In the genomic region with DNA sequence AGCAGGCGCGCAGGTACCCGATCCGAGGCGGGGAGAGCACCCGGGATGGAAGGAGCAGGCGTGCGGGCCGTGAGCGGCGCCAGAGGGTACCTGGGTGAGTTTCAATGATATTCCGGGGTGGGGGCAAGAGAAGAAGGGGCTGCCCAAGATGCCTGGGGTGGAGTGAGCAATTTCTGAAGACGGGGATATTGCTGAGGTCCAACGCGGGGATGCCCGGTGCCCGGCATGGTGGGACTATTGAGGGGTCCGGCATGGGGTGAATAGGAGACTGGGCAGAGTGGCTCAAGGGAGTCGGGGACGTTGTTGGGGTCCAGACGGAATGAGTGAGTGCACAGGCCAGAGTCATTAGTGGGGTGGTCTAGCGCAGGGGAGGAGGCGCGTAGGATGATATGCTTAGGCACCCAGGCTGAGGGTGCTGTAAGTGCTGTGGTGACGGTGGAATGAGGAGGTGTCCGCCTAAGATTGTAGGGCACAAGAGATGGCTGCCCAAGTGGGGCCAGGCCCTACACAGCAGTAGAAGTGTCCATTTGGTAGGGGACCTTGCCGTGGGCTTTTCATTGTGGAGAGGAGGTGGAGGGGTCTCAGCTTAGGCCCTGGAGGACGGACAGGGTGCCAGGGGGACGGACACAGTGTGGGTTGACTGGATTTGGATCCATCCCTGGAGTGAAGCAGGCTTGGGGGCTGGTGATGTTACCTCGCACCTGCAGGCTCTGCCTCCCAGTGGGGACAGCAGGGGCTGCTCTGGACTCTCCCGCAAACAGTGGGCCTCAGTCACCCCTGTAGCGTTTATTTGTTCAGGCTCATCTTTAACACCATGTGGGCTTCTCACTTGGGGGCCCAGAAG, we compare ENCODE assay signal across 8 cellular contexts. TPM values are rescaled to one million over a fixed set of nuclear protein-coding genes. Genes with fewer than 3 reads are reported as not detected.
DNase-seq lines count a peak whose midpoint lies in the region; ATAC-seq and TF ChIP-seq lines count a peak whose summit lies in the region.

No MANE protein-coding gene starts in this region.

- H3K36me3 Mint-ChIP-seq in osteocyte (ENCODE audit: unreplicated experiment): peaks cover 6% of the 10 kb centered on the region

- peak overlapping the region; percentile 84 for H3K9ac ChIP-seq in SK-N-MC (ENCODE audit: insufficient read length)

- H3K36me3 ChIP-seq in SK-N-MC (ENCODE audit: insufficient read depth, low read length): peaks cover 3% of the 10 kb centered on the region; the same call in 1 of the 2 replicates

- DNase-seq in EH (ENCODE audit: low read depth) (peak; percentile 21), SK-N-MC (ENCODE audit: low read depth, low spot score) (no peak), fibroblast of mammary gland (ENCODE audit: low read depth) (no peak), osteocyte (ENCODE audit: extremely low spot score, unreplicated experiment) (no peak), epidermal melanocyte (ENCODE audit: insufficient read length, low spot score) (no peak), HCEC 1CT (no peak)

- H3K9me3 Mint-ChIP-seq in osteocyte (ENCODE audit: unreplicated experiment): no peaks in the 10 kb centered on the region

- peaks cover 25% of the 10 kb centered on the region for H3K4me1 Mint-ChIP-seq in osteocyte (ENCODE audit: unreplicated experiment)

- H3K4me3 ChIP-seq in SK-N-MC (peak overlapping the region; percentile 99), fibroblast of mammary gland (ENCODE audit: control insufficient read depth, low read depth, low read length) (peak overlapping the region; percentile 94)

- no peaks in the 10 kb centered on the region for H3K27me3 Mint-ChIP-seq in osteocyte (ENCODE audit: unreplicated experiment)

- peak overlapping the region; percentile 97 for H3K4me3 Mint-ChIP-seq in osteocyte (ENCODE audit: unreplicated experiment)

- no peak for ATAC-seq in HG02885 (IDR thresholded peaks at IDR 0.05; ENCODE audit: poor library complexity, unreplicated experiment)
- ATAC-seq in HG02973 (IDR thresholded peaks at IDR 0.05; ENCODE audit: unreplicated experiment): no peak

- no peaks in the 10 kb centered on the region for H3K9me3 ChIP-seq in SK-N-MC (ENCODE audit: low read depth, low read length)

- no peak overlapping the region for H3K27ac ChIP-seq in SK-N-MC

- peak overlapping the region; percentile 79 for H3K27ac Mint-ChIP-seq in osteocyte (ENCODE audit: unreplicated experiment)

- no peak for TF ChIP-seq CTCF in fibroblast of mammary gland (conservative IDR thresholded peaks at IDR 0.05; ENCODE audit: control insufficient read depth, insufficient read depth, low read depth, low read length)
- no peak for TF ChIP-seq CTCF in osteocyte (IDR thresholded peaks at IDR 0.05)

RNA-seq across cellular contexts. Expression of gene MIGA2, which starts 0.7 kb away (rescaled TPM):
- 27.5 and 29.9 TPM in 2 replicates for total RNA-seq in osteocyte

RNA-seq across cellular contexts. Expression of gene SH3GLB2, which starts 9.0 kb away (rescaled TPM):
- 105 and 113 TPM in 2 replicates for total RNA-seq in osteocyte

RNA-seq across cellular contexts. Expression of gene DOLPP1, which starts 43.8 kb away (rescaled TPM):
- 13.3 and 19.3 TPM in 2 replicates for total RNA-seq in osteocyte
